In the genomic region with DNA sequence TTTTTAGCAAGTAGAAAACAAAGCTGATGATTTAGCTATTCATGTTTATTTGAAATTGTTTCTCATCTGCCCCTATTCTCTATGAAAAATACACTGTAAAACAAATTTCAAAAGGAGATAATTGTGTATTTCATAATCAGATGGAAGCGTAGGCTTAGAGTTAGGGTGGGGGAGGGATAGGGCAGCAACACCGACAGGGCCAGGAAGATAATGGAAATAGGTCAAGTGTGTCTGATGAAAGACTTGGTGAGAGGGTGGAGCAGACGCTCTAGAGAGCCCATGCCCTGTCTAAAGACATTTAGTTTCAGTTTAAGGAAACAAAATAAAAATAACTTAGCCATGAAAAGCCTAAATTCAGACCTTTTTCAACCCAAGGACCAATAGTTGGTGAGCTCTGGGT, we compare ENCODE assay signal across 15 cellular contexts.
"Had no signal": no experiment of that assay in that cellular context is flagged by ENCODE, and none has a peak within 500 bp of the region (broad histone marks: within the 10 kb centered on the region; RNA-seq: fewer than 3 reads in every experiment).

No MANE protein-coding gene starts in this region.

- H3K9me3 ChIP-seq: heart right ventricle, thyroid gland, uterus had no signal

- ATAC-seq: left lobe of liver had no signal

- H3K4me1 ChIP-seq: heart right ventricle, uterus had no signal

- H3K27ac ChIP-seq: coronary artery, heart right ventricle, thyroid gland, uterus had no signal

- DNase-seq: activated CD4-positive, alpha-beta T cell treated with anti-CD3 and anti-CD28 coated beads, Interleukin-2, amount 10 ng/mL, durations not matched to agents 7 days and 5 days; activated CD4-positive, CD25-positive, alpha-beta regulatory T cell; activated CD8-positive, alpha-beta memory T cell treated with anti-CD3 and anti-CD28 coated beads for 24 hours; activated naive CD4-positive, alpha-beta T cell treated with anti-CD3 and anti-CD28 coated beads, Interleukin-2, amount 10 ng/mL, durations not matched to agents 7 days and 5 days; activated T-cell treated with anti-CD3 and anti-CD28 coated beads for 4 hours; central memory CD4-positive, alpha-beta T cell; effector CD4-positive, alpha-beta T cell; heart right ventricle; mesenchymal stem cell; nephron progenitor cell; stimulated activated CD4-positive, alpha-beta T cell treated with anti-CD3 and anti-CD28 coated beads, Interleukin-4, amount 100 ng/mL, for 24 hours; uterus had no signal

- H3K36me3 ChIP-seq: heart right ventricle, thyroid gland, uterus had no signal

- H3K27me3 ChIP-seq: heart right ventricle, thyroid gland, uterus had no signal

- H3K4me3 ChIP-seq: coronary artery, heart right ventricle, thyroid gland, uterus had no signal
